In the genomic region with DNA sequence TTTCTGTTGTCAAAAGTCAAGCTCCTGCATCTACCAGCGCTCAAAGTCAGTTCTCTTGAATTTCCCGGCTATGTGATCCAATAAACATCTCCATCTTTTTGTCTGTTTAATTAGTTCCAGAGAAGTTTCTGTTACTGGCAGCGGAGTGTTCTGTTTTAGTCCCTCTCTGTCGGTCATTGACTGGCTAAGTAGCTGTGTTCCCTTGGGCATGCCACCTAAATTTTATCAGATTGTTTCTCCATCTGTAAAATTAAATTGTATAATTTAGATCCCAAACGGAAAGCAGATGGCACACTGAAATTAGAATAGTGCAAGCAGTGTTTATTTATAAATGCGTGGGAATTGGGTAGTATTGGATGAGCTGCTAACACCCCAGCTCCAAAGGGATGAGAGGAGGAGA, we compare ENCODE assay signal across 26 cellular contexts. TPM values are rescaled to one million over a fixed set of nuclear protein-coding genes. Genes with fewer than 3 reads are reported as not detected.
"Had no signal": no experiment of that assay in that cellular context is flagged by ENCODE, and none has a peak within 500 bp of the region (broad histone marks: within the 10 kb centered on the region; RNA-seq: fewer than 3 reads in every experiment).

No MANE protein-coding gene starts in this region.

- H3K27ac Mint-ChIP-seq: memory B cell; natural killer cell treated with Interleukin-12 subunit alpha and Interleukin-12 subunit beta and Interleukin-15 and Interleukin-18, amount 100 ng/mL, for 72 hours; stimulated activated naive B cell treated with anti-CD40 and anti-IgM and Interleukin-4, amounts not matched to agents 10 μg/mL and 1 μg/mL and 100 μg/mL, for 72 hours had no signal

- H3K9me3 Mint-ChIP-seq: natural killer cell treated with Interleukin-12 subunit alpha and Interleukin-12 subunit beta and Interleukin-15 and Interleukin-18, amount 100 ng/mL, for 72 hours; stimulated activated naive B cell treated with anti-CD40 and anti-IgM and Interleukin-4, amounts not matched to agents 10 μg/mL and 1 μg/mL and 100 μg/mL, for 72 hours; stimulated activated naive CD8-positive, alpha-beta T cell treated with anti-CD3 and anti-CD28 coated beads, Interleukin-15, amount 100 ng/mL, for 72 hours had no signal

- H3K9me3 ChIP-seq: gastroesophageal sphincter, lower lobe of right lung, neutrophil, sigmoid colon, testis, tibial nerve, upper lobe of right lung had no signal

- H3K27me3 ChIP-seq: gastroesophageal sphincter, neutrophil, sigmoid colon, testis, tibial nerve, upper lobe of right lung had no signal

- H3K36me3 ChIP-seq: gastroesophageal sphincter, lower lobe of right lung, neutrophil, sigmoid colon, tibial nerve, upper lobe of right lung had no signal

- H3K4me1 ChIP-seq: lower lobe of right lung, testis, upper lobe of right lung had no signal

- H3K4me1 Mint-ChIP-seq: memory B cell; stimulated activated naive B cell treated with anti-CD40 and anti-IgM and Interleukin-4, amounts not matched to agents 10 μg/mL and 1 μg/mL and 100 μg/mL, for 72 hours; stimulated activated naive CD8-positive, alpha-beta T cell treated with anti-CD3 and anti-CD28 coated beads, Interleukin-15, amount 100 ng/mL, for 72 hours had no signal

- H3K4me3 ChIP-seq: coronary artery, gastroesophageal sphincter, lower lobe of right lung, sigmoid colon, skin epidermis, testis, tibial nerve, upper lobe of right lung had no signal

- DNase-seq: effector CD8-positive, alpha-beta T cell; glutamatergic neuron; islet precursor cell; lower lobe of right lung; midbrain; posterior cingulate gyrus; sigmoid colon; stimulated activated CD4-positive, alpha-beta T cell treated with anti-CD3 and anti-CD28 coated beads, Interleukin-2, amount 100 ng/mL, for 24 hours; stimulated activated CD4-positive, alpha-beta T cell treated with anti-CD3 and anti-CD28 coated beads, Interleukin-4, amount 100 ng/mL, for 4 hours; stimulated activated naive B cell treated with anti-CD40 and anti-IgM and Interleukin-4, amounts not matched to agents 10 μg/mL and 1 μg/mL and 100 μg/mL, for 72 hours; stimulated activated naive CD8-positive, alpha-beta T cell treated with anti-CD3 and anti-CD28 coated beads, Interleukin-15, amount 100 ng/mL, for 72 hours; testis; upper lobe of right lung had no signal

- H3K36me3 Mint-ChIP-seq: memory B cell; natural killer cell treated with Interleukin-12 subunit alpha and Interleukin-12 subunit beta and Interleukin-15 and Interleukin-18, amount 100 ng/mL, for 72 hours; stimulated activated naive B cell treated with anti-CD40 and anti-IgM and Interleukin-4, amounts not matched to agents 10 μg/mL and 1 μg/mL and 100 μg/mL, for 72 hours had no signal

- ATAC-seq: esophagus mucosa; gastroesophageal sphincter; left lobe of liver; lower lobe of right lung; natural killer cell treated with Interleukin-12 subunit alpha and Interleukin-12 subunit beta and Interleukin-15 and Interleukin-18, amount 100 ng/mL, for 72 hours; stimulated activated naive B cell treated with anti-CD40 and anti-IgM and Interleukin-4, amounts not matched to agents 10 μg/mL and 1 μg/mL and 100 μg/mL, for 72 hours; stimulated activated naive CD8-positive, alpha-beta T cell treated with anti-CD3 and anti-CD28 coated beads, Interleukin-15, amount 100 ng/mL, for 72 hours; upper lobe of right lung had no signal

- H3K27ac ChIP-seq: coronary artery, gastroesophageal sphincter, lower lobe of right lung, neutrophil, sigmoid colon, testis, tibial nerve, upper lobe of right lung had no signal

- H3K4me3 Mint-ChIP-seq: memory B cell; natural killer cell treated with Interleukin-12 subunit alpha and Interleukin-12 subunit beta and Interleukin-15 and Interleukin-18, amount 100 ng/mL, for 72 hours; stimulated activated naive B cell treated with anti-CD40 and anti-IgM and Interleukin-4, amounts not matched to agents 10 μg/mL and 1 μg/mL and 100 μg/mL, for 72 hours; stimulated activated naive CD8-positive, alpha-beta T cell treated with anti-CD3 and anti-CD28 coated beads, Interleukin-15, amount 100 ng/mL, for 72 hours had no signal

- H3K27me3 Mint-ChIP-seq: memory B cell; natural killer cell treated with Interleukin-12 subunit alpha and Interleukin-12 subunit beta and Interleukin-15 and Interleukin-18, amount 100 ng/mL, for 72 hours; stimulated activated naive B cell treated with anti-CD40 and anti-IgM and Interleukin-4, amounts not matched to agents 10 μg/mL and 1 μg/mL and 100 μg/mL, for 72 hours; stimulated activated naive CD8-positive, alpha-beta T cell treated with anti-CD3 and anti-CD28 coated beads, Interleukin-15, amount 100 ng/mL, for 72 hours had no signal

RNA-seq across cellular contexts. Expression of a gene that starts 29.7 kb away (rescaled TPM):
- total RNA-seq: chondrocyte; dermis microvascular lymphatic vessel endothelial cell; esophagus mucosa; gastroesophageal sphincter; left lobe of liver; lower lobe of right lung; natural killer cell treated with Interleukin-12 subunit alpha and Interleukin-12 subunit beta and Interleukin-15 and Interleukin-18, amount 100 ng/mL, for 72 hours; osteoblast; pulmonary artery endothelial cell; sigmoid colon; tibial nerve; upper lobe of right lung had no signal
